9 cellular contexts compared by ENCODE assay signal in genomic region chr1:19651141-19651737, GRCh38. TPM values are rescaled to one million over a fixed set of nuclear protein-coding genes. Genes with fewer than 3 reads are reported as not detected.
A peak's percentile ranks its signal among the peaks of the same experiment; 100 is the strongest.
DNase-seq lines count a peak whose midpoint lies in the region; ATAC-seq, FAIRE-seq and TF ChIP-seq lines count a peak whose summit lies in the region.
"Had no signal": no experiment of that assay in that cellular context is flagged by ENCODE, and none has a peak within 500 bp of the region (broad histone marks: within the 10 kb centered on the region; RNA-seq: fewer than 3 reads in every experiment).

No MANE protein-coding gene starts in this region.

- intact Hi-C loops in body of pancreas (cut with DNase I), result loop anchor here (5.0 kb wide), 2 partner anchors 259 to 309 kb away; no protein-coding TSS in a partner anchor

- ATAC-seq in body of pancreas, result peak; percentile 74
- no peak for ATAC-seq in GM19324 (IDR thresholded peaks at IDR 0.05; ENCODE audit: low FRiP score, unreplicated experiment)
- ATAC-seq: left colon had no signal

- no peaks in the 10 kb centered on the region for H3K36me3 ChIP-seq in body of pancreas (replicated peaks in 1 of 2; ENCODE audit: insufficient read depth in 1 of 2, low read depth in 2 of 2)
- H3K36me3 ChIP-seq in small intestine (ENCODE audit: control insufficient read depth in 2 of 2, insufficient read depth in 2 of 2, low read length in 2 of 2), result peaks cover 2 to 4% of the 10 kb centered on the region in 2 donors

- peak overlapping the region in 2 of 4 donors; percentile 43 to 46 for H3K27ac ChIP-seq in body of pancreas
- H3K27ac ChIP-seq in small intestine (ENCODE audit: low read depth in 1 of 2, low read length in 1 of 2), result peak overlapping the region; percentile 27 to 62

- TF ChIP-seq POLR2A in body of pancreas (IDR thresholded peaks at IDR 0.05), result no peak

- peak; percentile 58 for DNase-seq in AG10803 (ENCODE audit: low read depth)
- no peak for DNase-seq in GM18507 (ENCODE audit: extremely low spot score, insufficient read length, low read depth)
- peak; percentile 8 for DNase-seq in SHP77 treated with DMSO at 0.1 percent for 48 hours (lab: John Stamatoyannopoulos, UW)
- DNase-seq in body of pancreas, result peak; percentile 51 to 65 (median 60)
- peak; percentile 78 for DNase-seq in iPS-NIHi7 (ENCODE audit: extremely low spot score)
- DNase-seq in small intestine, result no peak
- DNase-seq in A172 (ENCODE audit: low spot score), result no peak

- H3K4me3 ChIP-seq in AG10803 (ENCODE audit: low read length) (no peak overlapping the region), body of pancreas (no peak overlapping the region), small intestine (ENCODE audit: low read depth in 1 of 2, low read length in 2 of 2) (no peak overlapping the region)

- no peaks in the 10 kb centered on the region for H3K9me3 ChIP-seq in body of pancreas
- H3K9me3 ChIP-seq in small intestine (ENCODE audit: control insufficient read depth, low read depth), result no peaks in the 10 kb centered on the region

- TF ChIP-seq CTCF in AG10803 (conservative IDR thresholded peaks at IDR 0.05; ENCODE audit: low read length) (peak; percentile 86), body of pancreas (IDR thresholded peaks at IDR 0.05) (peak; percentile 25 to 66 (median 60))

- H3K27me3 ChIP-seq in body of pancreas, result no peaks in the 10 kb centered on the region
- no peaks in the 10 kb centered on the region for H3K27me3 ChIP-seq in small intestine (ENCODE audit: control insufficient read depth in 2 of 2, insufficient read depth in 2 of 2, low read length in 2 of 2)

- FAIRE-seq in GM18507 (lab: Jason Lieb, UNC), result peak; percentile 73
- FAIRE-seq in small intestine (lab: Jason Lieb, UNC), result no peak

- H3K4me1 ChIP-seq in body of pancreas (peaks cover 8% of the 10 kb centered on the region), small intestine (ENCODE audit: control insufficient read depth in 2 of 2, insufficient read depth in 1 of 2, low read depth in 1 of 2, low read length in 1 of 2) (peaks cover 3 to 10% of the 10 kb centered on the region in 2 donors)

- 17 to 19% methylated on average over 10 to 11 of the region's 11 CpGs for WGBS in body of pancreas, 2 donors
- 28 to 32% (median 29%) methylated on average over 11 of the region's 11 CpGs for WGBS in small intestine, 3 donors

RNA-seq across cellular contexts. Expression of gene NBL1, which starts 7.1 kb away (rescaled TPM):
- 10 to 100 TPM; 21.8 to 32.4 TPM for total RNA-seq in body of pancreas
- 100 to 1,000 TPM; 455 to 503 (median 494) TPM for polyA plus RNA-seq in small intestine
- total RNA-seq in A172 (2014; rRNA removed; shearing (Covaris generic)), result 10.9 and 11.7 TPM in 2 replicates

RNA-seq across cellular contexts. Expression of gene HTR6, which starts 13.4 kb away (rescaled TPM):
- not detected for total RNA-seq in body of pancreas
- under 1 TPM in 1 of 3 donors, not detected in 2; 0.03 TPM for polyA plus RNA-seq in small intestine
- total RNA-seq in A172 (2014; rRNA removed; shearing (Covaris generic)), result not detected in 2 replicates
- total RNA-seq: left colon had no signal

Comparison
In these comparisons a context has a peak if more than half of its experiments do, and no peak if none do; other contexts are left out.
1. DNase-seq: peak in AG10803 (single experiment), SHP77 treated with DMSO at 0.1 percent for 48 hours (single experiment), body of pancreas (4 of 4) and iPS-NIHi7 (single experiment); none in GM18507 (single experiment), small intestine (single experiment) and A172 (single experiment).